Comparison of ENCODE assay signal across 8 cellular contexts in the genomic region with DNA sequence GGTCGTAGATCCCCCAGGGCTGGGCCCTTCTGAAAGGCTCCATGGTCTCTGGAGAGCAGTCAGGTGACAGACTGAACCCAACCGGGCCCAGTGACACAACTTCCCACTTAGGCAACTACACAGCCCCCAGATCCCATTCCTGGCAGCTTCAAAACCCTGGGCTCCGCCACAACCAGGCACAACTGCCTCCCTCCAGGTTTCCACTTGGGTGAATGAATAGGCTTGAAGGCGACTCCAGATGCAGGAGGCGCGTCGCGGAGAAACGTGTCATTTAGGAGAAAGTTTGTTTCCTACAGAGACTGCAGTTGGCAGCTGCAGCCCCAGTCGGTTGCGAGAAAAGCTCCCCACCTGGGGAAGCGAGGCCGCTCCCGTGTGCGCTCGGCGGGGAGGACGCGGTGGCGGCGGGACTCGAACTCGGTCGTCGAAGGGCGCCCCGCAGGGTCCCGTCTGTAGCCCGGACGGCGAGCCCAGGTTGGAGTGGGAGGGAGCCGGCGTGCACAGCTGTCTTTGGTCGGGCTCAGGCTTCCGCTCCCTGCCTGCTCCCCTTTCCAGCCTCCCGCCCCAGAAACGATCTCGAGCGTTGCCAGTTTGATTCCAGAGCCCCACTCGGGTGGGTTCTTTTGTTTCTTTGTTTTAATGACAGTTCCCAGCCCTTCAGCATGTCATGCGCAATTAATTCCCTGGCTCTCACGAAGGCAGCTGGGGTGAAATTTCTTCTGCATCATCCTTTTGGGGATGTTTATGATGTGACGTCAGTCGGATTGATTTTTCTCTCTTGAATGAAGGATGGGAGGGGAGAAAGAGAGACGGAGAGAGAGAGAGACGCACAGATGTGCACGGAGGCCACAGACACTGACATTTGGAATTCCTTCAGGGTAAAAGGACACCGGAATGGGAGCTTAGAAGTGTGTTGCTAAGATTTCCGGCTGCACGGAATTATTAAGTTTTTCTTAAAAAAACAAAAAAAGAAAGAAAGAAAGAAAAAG. TPM values are rescaled to one million over a fixed set of nuclear protein-coding genes. Genes with fewer than 3 reads are reported as not detected.
DNase-seq lines count a peak whose midpoint lies in the region; ATAC-seq and TF ChIP-seq lines count a peak whose summit lies in the region.

No MANE protein-coding gene starts in this region.

- H3K27ac Mint-ChIP-seq in stimulated activated memory B cell treated with anti-CD40 and anti-IgM and Interleukin-4, amounts not matched to agents 10 μg/mL and 1 μg/mL and 100 μg/mL, for 72 hours = peak overlapping the region; percentile 75

- H3K9me3 Mint-ChIP-seq in stimulated activated memory B cell treated with anti-CD40 and anti-IgM and Interleukin-4, amounts not matched to agents 10 μg/mL and 1 μg/mL and 100 μg/mL, for 72 hours = no peaks in the 10 kb centered on the region

- intact Hi-C loops in colonic mucosa (cut with DNase I) = no loop called here

- H3K36me3 Mint-ChIP-seq in stimulated activated memory B cell treated with anti-CD40 and anti-IgM and Interleukin-4, amounts not matched to agents 10 μg/mL and 1 μg/mL and 100 μg/mL, for 72 hours = no peaks in the 10 kb centered on the region

- peak overlapping the region; percentile 69 for H3K4me3 Mint-ChIP-seq in stimulated activated memory B cell treated with anti-CD40 and anti-IgM and Interleukin-4, amounts not matched to agents 10 μg/mL and 1 μg/mL and 100 μg/mL, for 72 hours

- peaks cover 51% of the 10 kb centered on the region for H3K27me3 Mint-ChIP-seq in stimulated activated memory B cell treated with anti-CD40 and anti-IgM and Interleukin-4, amounts not matched to agents 10 μg/mL and 1 μg/mL and 100 μg/mL, for 72 hours

- H3K4me1 ChIP-seq in colonic mucosa = no peaks in the 10 kb centered on the region

- H3K27me3 ChIP-seq in colonic mucosa = no peaks in the 10 kb centered on the region

- peak overlapping the region; percentile 35 to 47 for H3K9ac ChIP-seq in colonic mucosa (ENCODE audit: low read depth in 2 of 2, low read length in 2 of 2)

- H3K4me3 ChIP-seq in colonic mucosa = peak overlapping the region; percentile 34

- H3K36me3 ChIP-seq in colonic mucosa = no peaks in the 10 kb centered on the region

- peak overlapping the region; percentile 1 for H3K27ac ChIP-seq in colonic mucosa

- TF ChIP-seq CTCF in colonic mucosa (IDR thresholded peaks at IDR 0.05) = no peak

- ATAC-seq in stimulated activated memory B cell treated with anti-CD40 and anti-IgM and Interleukin-4, amounts not matched to agents 10 μg/mL and 1 μg/mL and 100 μg/mL, for 72 hours = no peak
- ATAC-seq in GM18511 (IDR thresholded peaks at IDR 0.05; ENCODE audit: unreplicated experiment) = no peak
- no peak for ATAC-seq in HG03460 (IDR thresholded peaks at IDR 0.05; ENCODE audit: unreplicated experiment)

- DNase-seq in DMS79 treated with DMSO at 0.1 percent for 48 hours (lab: John Stamatoyannopoulos, UW) (peak; percentile 67), NCI-H69 (lab: John Stamatoyannopoulos, UW) (peak; percentile 84), colonic mucosa (no peak), kidney glomerular epithelial cell (lab: John Stamatoyannopoulos, UW) (peak; percentile 81), epidermal melanocyte (ENCODE audit: insufficient read length, low spot score) (no peak)

- no peaks in the 10 kb centered on the region for H3K9me3 ChIP-seq in colonic mucosa

- H3K4me1 Mint-ChIP-seq in stimulated activated memory B cell treated with anti-CD40 and anti-IgM and Interleukin-4, amounts not matched to agents 10 μg/mL and 1 μg/mL and 100 μg/mL, for 72 hours = peaks cover 21% of the 10 kb centered on the region

RNA-seq across cellular contexts. Expression of a gene that starts 0.9 kb away (rescaled TPM):
- 1 to 10 TPM; 1.2 to 3.1 TPM for total RNA-seq in colonic mucosa

Comparison
In these comparisons a context has a peak if more than half of its experiments do, and no peak if none do; other contexts are left out.
1. DNase-seq: peak in DMS79 treated with DMSO at 0.1 percent for 48 hours (single experiment), NCI-H69 (single experiment) and kidney glomerular epithelial cell (single experiment); none in colonic mucosa (single experiment) and epidermal melanocyte (single experiment).